13 cellular contexts compared by ENCODE assay signal in the genomic region with DNA sequence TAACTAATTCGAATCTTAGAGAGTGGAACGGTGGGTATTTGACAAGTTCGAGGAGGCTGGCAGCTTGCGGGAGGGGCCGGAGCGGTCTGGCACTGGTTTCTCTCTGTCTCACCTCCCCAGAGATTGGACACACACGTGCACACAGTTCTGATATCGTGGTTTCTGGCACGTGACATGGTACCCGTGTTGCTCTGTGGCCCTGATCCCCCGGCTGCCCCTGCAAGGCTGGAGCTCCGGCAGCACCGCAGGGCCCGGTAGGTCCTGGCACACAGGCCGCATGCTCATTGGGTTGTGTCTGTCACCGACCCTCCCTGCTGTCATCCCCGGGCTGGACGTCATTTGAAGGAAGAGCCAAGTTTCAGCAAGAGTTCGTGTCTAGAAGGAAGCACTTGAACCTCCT.
DNase-seq lines count a peak whose midpoint lies in the region; ATAC-seq and TF ChIP-seq lines count a peak whose summit lies in the region.
"Had no signal": no experiment of that assay in that cellular context is flagged by ENCODE, and none has a peak within 500 bp of the region (broad histone marks: within the 10 kb centered on the region; RNA-seq: fewer than 3 reads in every experiment).

No MANE protein-coding gene starts in this region.

- intact Hi-C loops in activated B cell treated with CpG ODN at 0.5 μM for 24 hours (cut with micrococcal nuclease) = loop anchor here (10.0 kb wide), 1 partner anchor 241 kb away; the partner anchor contains the start of gene HSP90AA1

- H3K9ac ChIP-seq in mesenchymal stem cell (ENCODE audit: low read length) = peak overlapping the region; percentile 21
- H3K9ac ChIP-seq: parathyroid adenoma had no signal

- no peak overlapping the region for H2BK120ac ChIP-seq in mesenchymal stem cell (ENCODE audit: low read depth, low read length)

- H3K4me2 ChIP-seq in mesenchymal stem cell (ENCODE audit: low read length, poor library complexity, severe bottlenecking) = no peak overlapping the region

- no peak for DNase-seq in CD8-positive, alpha-beta memory T cell
- DNase-seq in activated B cell treated with CpG ODN at 0.5 μM for 24 hours = no peak
- no peak for DNase-seq in mesenchymal stem cell
- DNase-seq in hypothalamus (lab: John Stamatoyannopoulos, UW) = no peak
- no peak for DNase-seq in DMS114 treated with DMSO at 0.1 percent for 48 hours (lab: John Stamatoyannopoulos, UW; ENCODE audit: unreplicated experiment)
- no peak for DNase-seq in stimulated activated naive CD4-positive, alpha-beta T cell treated with Interleukin-2 at 50 U/mL for 16 hours (lab: John Stamatoyannopoulos, UW)
- DNase-seq in COR-L47 (lab: John Stamatoyannopoulos, UW) = no peak
- DNase-seq: adrenal gland, glutamatergic neuron, NCI-H1436 had no signal

- peaks cover 13% of the 10 kb centered on the region for H3K36me3 ChIP-seq in CD8-positive, alpha-beta memory T cell (ENCODE audit: insufficient read depth, low read length)
- H3K36me3 ChIP-seq in mesenchymal stem cell (ENCODE audit: control insufficient read depth in 1 of 2, insufficient read depth in 2 of 2, low read depth in 1 of 2, low read length in 2 of 2) = peaks cover 3 to 21% of the 10 kb centered on the region in 2 experiments
- H3K36me3 ChIP-seq: adrenal gland had no signal

- CTCF ChIA-PET in CD8-positive, alpha-beta memory T cell (lab: Charles Lee) = interaction anchor here (0.7 to 3.9 kb wide), 14 partner anchors 9 to 1814 kb away, joined by 3 to 29 read pairs (median 3); no protein-coding TSS in a partner anchor
- CTCF ChIA-PET in activated B cell treated with CpG ODN at 0.5 μM for 24 hours (lab: Charles Lee) = interaction anchor here (0.6 to 7.1 kb wide), 23 partner anchors 8 to 137 kb away, joined by 3 to 80 read pairs (median 4); no protein-coding TSS in a partner anchor

- H3K27ac ChIP-seq in CD8-positive, alpha-beta memory T cell (ENCODE audit: low read depth, low read length) = no peak overlapping the region
- H3K27ac ChIP-seq in mesenchymal stem cell (ENCODE audit: low read length, poor library complexity, severe bottlenecking) = no peak overlapping the region
- H3K27ac ChIP-seq: adrenal gland, parathyroid adenoma, SK-N-MC had no signal

- H3K14ac ChIP-seq in mesenchymal stem cell (ENCODE audit: low read length in 2 of 2) = peak overlapping the region in 1 of 2 experiments; percentile 61

- no peak for TF ChIP-seq CTCF in activated B cell treated with CpG ODN at 0.5 μM for 24 hours (IDR thresholded peaks at IDR 0.05)

- H3K9me3 ChIP-seq in CD8-positive, alpha-beta memory T cell (ENCODE audit: low read length) = no peaks in the 10 kb centered on the region
- no peaks in the 10 kb centered on the region for H3K9me3 ChIP-seq in mesenchymal stem cell (ENCODE audit: control insufficient read depth, low read length)
- H3K9me3 ChIP-seq: adrenal gland had no signal

- peaks cover 4 to 79% (median 6%) of the 10 kb centered on the region in 3 donors for H3K36me3 Mint-ChIP-seq in CD8-positive, alpha-beta memory T cell
- peaks cover 40% of the 10 kb centered on the region for H3K36me3 Mint-ChIP-seq in activated B cell treated with CpG ODN at 0.5 μM for 24 hours (ENCODE audit: low read depth)

- H2AK5ac ChIP-seq in mesenchymal stem cell (ENCODE audit: low read length, severe bottlenecking) = no peak overlapping the region

- no peaks in the 10 kb centered on the region for H3K27me3 ChIP-seq in CD8-positive, alpha-beta memory T cell (ENCODE audit: insufficient read depth, low read length, poor library complexity, severe bottlenecking)
- H3K27me3 ChIP-seq in mesenchymal stem cell (ENCODE audit: control insufficient read depth in 1 of 2, insufficient read depth in 1 of 2, low read length in 2 of 2) = no peaks in the 10 kb centered on the region
- H3K27me3 ChIP-seq: adrenal gland had no signal

- H3K4me1 ChIP-seq in CD8-positive, alpha-beta memory T cell (ENCODE audit: insufficient read depth, low read length) = peaks cover 88% of the 10 kb centered on the region
- peaks cover 8% of the 10 kb centered on the region for H3K4me1 ChIP-seq in mesenchymal stem cell (ENCODE audit: control insufficient read depth, insufficient read depth, low read depth, low read length)

- no peak overlapping the region for H3K18ac ChIP-seq in mesenchymal stem cell (ENCODE audit: low read depth in 1 of 2, low read length in 2 of 2)

- H3K4ac ChIP-seq in mesenchymal stem cell (ENCODE audit: low read depth in 1 of 2, low read length in 2 of 2) = no peak overlapping the region

- H3K79me1 ChIP-seq in mesenchymal stem cell (replicated peaks; ENCODE audit: low read length, poor library complexity, severe bottlenecking) = peaks cover 42% of the 10 kb centered on the region

- ATAC-seq in GM19438 (IDR thresholded peaks at IDR 0.05; ENCODE audit: low read depth, unreplicated experiment) (peak; percentile 41), activated B cell treated with CpG ODN at 0.5 μM for 24 hours (ENCODE audit: low read depth) (peak; percentile 62)

- no peak overlapping the region for H2BK12ac ChIP-seq in mesenchymal stem cell (ENCODE audit: low read length in 2 of 2)

- H3K27ac Mint-ChIP-seq in CD8-positive, alpha-beta memory T cell = peak overlapping the region; percentile 37 to 96 (median 82)
- peak overlapping the region; percentile 94 for H3K27ac Mint-ChIP-seq in activated B cell treated with CpG ODN at 0.5 μM for 24 hours

- peaks cover 84 to 100% (median 96%) of the 10 kb centered on the region in 3 donors for H3K4me1 Mint-ChIP-seq in CD8-positive, alpha-beta memory T cell
- H3K4me1 Mint-ChIP-seq in activated B cell treated with CpG ODN at 0.5 μM for 24 hours = peaks cover 83% of the 10 kb centered on the region

- H4K8ac ChIP-seq in mesenchymal stem cell (ENCODE audit: low read length) = peak overlapping the region; percentile 7

- no peak overlapping the region for H3K4me3 ChIP-seq in CD8-positive, alpha-beta memory T cell (ENCODE audit: low read length)
- no peak overlapping the region for H3K4me3 ChIP-seq in mesenchymal stem cell (ENCODE audit: insufficient read depth in 1 of 2, low read depth in 1 of 2, low read length in 2 of 2)
- H3K4me3 ChIP-seq: adrenal gland, SK-N-MC had no signal

- no peak overlapping the region for H2BK5ac ChIP-seq in mesenchymal stem cell (ENCODE audit: low read depth, low read length, poor library complexity, severe bottlenecking)

- H3K27me3 Mint-ChIP-seq in CD8-positive, alpha-beta memory T cell = peaks cover 0 to 2% of the 10 kb centered on the region in 2 donors
- H3K27me3 Mint-ChIP-seq in activated B cell treated with CpG ODN at 0.5 μM for 24 hours = no peaks in the 10 kb centered on the region

- no peaks in the 10 kb centered on the region for H3K9me3 Mint-ChIP-seq in CD8-positive, alpha-beta memory T cell
- no peaks in the 10 kb centered on the region for H3K9me3 Mint-ChIP-seq in activated B cell treated with CpG ODN at 0.5 μM for 24 hours

- 97% methylated on average over 19 of the region's 19 CpGs for WGBS in mesenchymal stem cell

- H2BK15ac ChIP-seq in mesenchymal stem cell (ENCODE audit: low read depth, poor library complexity, severe bottlenecking) = no peak overlapping the region

- POLR2A ChIA-PET in CD8-positive, alpha-beta memory T cell (lab: Charles Lee) = interaction anchor here (0.8 to 1.4 kb wide), 2 partner anchors 9 to 35 kb away, joined by 3 to 4 read pairs; no protein-coding TSS in a partner anchor
- POLR2A ChIA-PET in activated B cell treated with CpG ODN at 0.5 μM for 24 hours (lab: Charles Lee) = interaction anchor here (0.6 to 4.1 kb wide), 23 partner anchors 9 to 677 kb away, joined by 3 to 70 read pairs (median 5); no protein-coding TSS in a partner anchor

- no peak overlapping the region for H3K23ac ChIP-seq in mesenchymal stem cell (ENCODE audit: low read length in 2 of 2)

- no peak overlapping the region for H2AFZ ChIP-seq in mesenchymal stem cell (ENCODE audit: low read depth, low read length)
- H2AFZ ChIP-seq: parathyroid adenoma had no signal

- no peak overlapping the region for H4K91ac ChIP-seq in mesenchymal stem cell (ENCODE audit: low read length)

- H3K4me3 Mint-ChIP-seq in CD8-positive, alpha-beta memory T cell = peak overlapping the region in 3 of 7 donors; percentile 3 to 70 (median 54)
- peak overlapping the region; percentile 76 for H3K4me3 Mint-ChIP-seq in activated B cell treated with CpG ODN at 0.5 μM for 24 hours
